ENCODE assay signal across 1 cellular context in the genomic region with DNA sequence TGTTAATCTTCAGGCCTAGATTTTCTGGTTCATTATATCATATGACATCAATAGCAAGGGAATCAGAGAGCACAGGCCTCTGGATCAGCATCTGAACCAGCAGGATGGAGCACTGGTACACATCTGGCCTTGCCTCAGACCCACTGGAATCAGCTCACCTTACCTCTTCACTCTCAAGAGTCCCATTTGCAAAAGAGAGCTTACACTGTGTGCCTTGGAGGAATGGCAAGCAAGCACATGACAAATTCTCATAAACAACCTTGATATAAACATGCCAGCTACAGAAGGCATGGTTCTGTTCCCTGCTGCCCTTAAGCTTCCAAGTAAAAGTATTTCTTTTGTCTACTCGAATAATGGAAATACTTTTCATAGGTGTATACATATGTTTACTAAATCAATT.
TF ChIP-seq lines count a peak whose summit lies in the region.

No MANE protein-coding gene starts in this region.

TF ChIP-seq in IMR-90, 13 proteins besides CTCF, POLR2A, EP300 and RAD21:
- TF ChIP-seq NFE2L2 (IDR thresholded peaks at IDR 0.05; ENCODE audit: low read depth, low read length) (no peak), FOS (IDR thresholded peaks at IDR 0.05; ENCODE audit: low read depth, low read length) (no peak), RFX5 (IDR thresholded peaks at IDR 0.05; ENCODE audit: low read depth, low read length) (no peak)
- TF ChIP-seq, protein P1, sequence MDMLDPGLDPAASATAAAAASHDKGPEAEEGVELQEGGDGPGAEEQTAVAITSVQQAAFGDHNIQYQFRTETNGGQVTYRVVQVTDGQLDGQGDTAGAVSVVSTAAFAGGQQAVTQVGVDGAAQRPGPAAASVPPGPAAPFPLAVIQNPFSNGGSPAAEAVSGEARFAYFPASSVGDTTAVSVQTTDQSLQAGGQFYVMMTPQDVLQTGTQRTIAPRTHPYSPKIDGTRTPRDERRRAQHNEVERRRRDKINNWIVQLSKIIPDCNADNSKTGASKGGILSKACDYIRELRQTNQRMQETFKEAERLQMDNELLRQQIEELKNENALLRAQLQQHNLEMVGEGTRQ (IDR thresholded peaks at IDR 0.05; ENCODE audit: low read depth, low read length) = no peak
